ENCODE assay signal across 1 cellular context in genomic region chr14:39055786-39056474, GRCh38.
A peak's percentile ranks its signal among the peaks of the same experiment; 100 is the strongest.
TF ChIP-seq lines count a peak whose summit lies in the region.

No MANE protein-coding gene starts in this region.

TF ChIP-seq in GM12878, 131 proteins besides CTCF, POLR2A, EP300 and RAD21:
- TF ChIP-seq CEBPZ (IDR thresholded peaks at IDR 0.05; ENCODE audit: low read depth, low read length) (peak; percentile 65; the same call in 1 of the 2 replicates), CBX5 (IDR thresholded peaks at IDR 0.05; ENCODE audit: low read depth) (peak; percentile 100), BHLHE40 (IDR thresholded peaks at IDR 0.05; ENCODE audit: borderline replicate concordance in 1 of 2, low read depth in 2 of 2, low read length in 1 of 2) (no peak), YY1 (IDR thresholded peaks at IDR 0.05; ENCODE audit: low read depth, low read length) (0 out of 2 replicates have a peak, but pooled peaks have one; percentile 24)
